8 cellular contexts compared by ENCODE assay signal in the genomic region with DNA sequence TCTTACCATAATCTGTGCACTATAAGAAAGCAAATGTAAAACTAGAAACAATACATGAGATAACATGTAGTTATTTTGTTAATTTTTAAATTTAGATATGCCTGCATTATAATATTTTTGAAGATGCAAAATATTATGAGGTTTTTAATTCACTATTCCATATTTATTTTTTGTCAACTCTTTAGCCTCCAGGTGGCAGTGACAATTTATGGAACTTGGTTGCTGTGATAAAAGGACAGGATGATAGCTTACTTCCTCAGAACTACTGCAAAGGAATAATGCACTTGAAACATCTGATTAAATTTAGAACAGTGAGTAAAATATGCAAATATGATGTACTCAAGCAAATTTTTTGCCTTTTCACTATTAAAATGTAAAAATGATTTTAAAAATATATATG. TPM values are rescaled to one million over a fixed set of nuclear protein-coding genes. Genes with fewer than 3 reads are reported as not detected.
DNase-seq lines count a peak whose midpoint lies in the region; ATAC-seq, FAIRE-seq and TF ChIP-seq lines count a peak whose summit lies in the region.

No MANE protein-coding gene starts in this region.

- no peaks in the 10 kb centered on the region for H3K9me2 ChIP-seq in neural cell (ENCODE audit: insufficient read depth, low read length)

- H3K9ac ChIP-seq in K562 (ENCODE audit: insufficient read depth in 1 of 2, low read depth in 2 of 2, low read length in 2 of 2) (no peak overlapping the region), neural cell (ENCODE audit: low read length) (no peak overlapping the region)

- H2AFZ ChIP-seq in K562 (ENCODE audit: low read depth, low read length) (no peak overlapping the region), neural cell (ENCODE audit: low read depth, low read length) (no peak overlapping the region)

- CTCF ChIA-PET in K562 (lab: Yijun Ruan, JAX; ENCODE audit: low intra/inter-chr PET ratio): interaction anchor here (2.2 kb wide), 1 partner anchor 190 kb away, joined by 20 read pairs; no protein-coding TSS in a partner anchor
- CTCF ChIA-PET in CD8-positive, alpha-beta memory T cell (lab: Charles Lee): interaction anchor here (1.2 kb wide), 1 partner anchor 11 kb away, joined by 3 read pairs; no protein-coding TSS in a partner anchor

- H3K27ac ChIP-seq in K562 (ENCODE audit: extremely low read depth, low read depth, low read length) (no peak overlapping the region), neural cell (ENCODE audit: low read length) (no peak overlapping the region)
- H3K27ac ChIP-seq in CD8-positive, alpha-beta memory T cell (ENCODE audit: low read depth, low read length): no peak overlapping the region

- H3K27me3 ChIP-seq in K562 (ENCODE audit: control insufficient read depth in 2 of 2, insufficient read depth in 2 of 2, low read length in 2 of 2): no peaks in the 10 kb centered on the region
- no peaks in the 10 kb centered on the region for H3K27me3 ChIP-seq in neural cell (ENCODE audit: insufficient read depth, low read depth, low read length)
- no peaks in the 10 kb centered on the region for H3K27me3 ChIP-seq in CD8-positive, alpha-beta memory T cell (ENCODE audit: insufficient read depth, low read length, poor library complexity, severe bottlenecking)

- ATAC-seq in K562: no peak
- no peak for ATAC-seq in HG02938 (IDR thresholded peaks at IDR 0.05; ENCODE audit: unreplicated experiment)
- no peak for ATAC-seq in activated T-cell treated with anti-CD3 and anti-CD28 coated beads, Interleukin-2, amount 50 U/mL, for 4 hours

- POLR2A ChIA-PET in K562 (lab: Yijun Ruan, JAX): interaction anchor here (0.7 kb wide), 1 partner anchor 158 kb away, joined by 3 read pairs; no protein-coding TSS in a partner anchor
- POLR2A ChIA-PET in CD8-positive, alpha-beta memory T cell (lab: Charles Lee): no interaction called here

- no peaks in the 10 kb centered on the region for H3F3A ChIP-seq in neural cell (ENCODE audit: insufficient read depth, low read length, poor library complexity, severe bottlenecking)

- H3K9me1 ChIP-seq in K562 (ENCODE audit: control insufficient read depth, insufficient read depth, low read length): no peaks in the 10 kb centered on the region

- in situ Hi-C loops in K562 (cut with MboI): no loop called here

- DNase-seq in GM04504 (ENCODE audit: low read depth): peak; percentile 12
- peak; percentile 6 for DNase-seq in HPDE6-E6E7 (ENCODE audit: extremely low spot score)
- peak in 2 of 4 experiments; percentile 2 for DNase-seq in K562 (ENCODE audit: extremely low read depth in 1 of 4, low spot score in 3 of 4)
- DNase-seq in CD8-positive, alpha-beta memory T cell: no peak
- no peak for DNase-seq in NCI-H1930 (lab: John Stamatoyannopoulos, UW)
- no peak for DNase-seq in activated T-cell treated with anti-CD3 and anti-CD28 coated beads, Interleukin-2, amount 50 U/mL, for 4 hours

- TF ChIP-seq EP300 in K562 (IDR thresholded peaks at IDR 0.05; ENCODE audit: low read length) (no peak), neural cell (conservative IDR thresholded peaks at IDR 0.05; ENCODE audit: poor library complexity, severe bottlenecking) (no peak)

- no peak for TF ChIP-seq POLR2A in K562 (conservative IDR thresholded peaks at IDR 0.05)

- no TSS peak for BruUV-seq in K562 (replicated peaks; lab: Mats Ljungman, UMichigan)

- TF ChIP-seq CTCF in K562 (IDR thresholded peaks at IDR 0.05 in 2 of 3, conservative IDR thresholded peaks at IDR 0.05 in 1 of 3; ENCODE audit: insufficient read depth in 2 of 3, low read depth in 1 of 3, low read length in 3 of 3) (peak in 1 of 3 experiments; percentile 35; a peak in 2 of 6 replicates), neural cell (IDR thresholded peaks at IDR 0.05; ENCODE audit: poor library complexity, severe bottlenecking) (peak; percentile 51)

- no peaks in the 10 kb centered on the region for H3K79me2 ChIP-seq in K562 (ENCODE audit: control insufficient read depth, insufficient read depth, low read length)
- H3K79me2 ChIP-seq in neural cell (replicated peaks; ENCODE audit: insufficient read depth, low read length): no peaks in the 10 kb centered on the region

- no peak for TF ChIP-seq RAD21 in K562 (CRISPR knock-in tag; conservative IDR thresholded peaks at IDR 0.05 in 1 of 2, IDR thresholded peaks at IDR 0.05 in 1 of 2)
- TF ChIP-seq RAD21 in neural cell (conservative IDR thresholded peaks at IDR 0.05): peak; percentile 61

- H4K20me1 ChIP-seq in K562 (replicated peaks; ENCODE audit: control insufficient read depth, insufficient read depth, low read length) (no peaks in the 10 kb centered on the region), neural cell (ENCODE audit: insufficient read depth) (no peaks in the 10 kb centered on the region)

- H3K4me1 Mint-ChIP-seq in CD8-positive, alpha-beta memory T cell: no peaks in the 10 kb centered on the region
- H3K4me1 Mint-ChIP-seq in activated T-cell treated with anti-CD3 and anti-CD28 coated beads, Interleukin-2, amount 50 U/mL, for 4 hours (ENCODE audit: low read depth): no peaks in the 10 kb centered on the region

- H3K4me2 ChIP-seq in K562 (ENCODE audit: insufficient read depth, low read length) (no peak overlapping the region), neural cell (ENCODE audit: low read length) (no peak overlapping the region)

- intact Hi-C loops in K562 (cut with micrococcal nuclease): loop anchor here (1.0 kb wide), 1 partner anchor 191 kb away; no protein-coding TSS in a partner anchor

- H3K36me3 ChIP-seq in K562 (ENCODE audit: control insufficient read depth, insufficient read depth, low read length) (no peaks in the 10 kb centered on the region), neural cell (ENCODE audit: insufficient read depth, low read length) (no peaks in the 10 kb centered on the region)
- H3K36me3 ChIP-seq in CD8-positive, alpha-beta memory T cell (ENCODE audit: insufficient read depth, low read length): no peaks in the 10 kb centered on the region

- H3K9me3 Mint-ChIP-seq in CD8-positive, alpha-beta memory T cell: no peaks in the 10 kb centered on the region
- no peaks in the 10 kb centered on the region for H3K9me3 Mint-ChIP-seq in activated T-cell treated with anti-CD3 and anti-CD28 coated beads, Interleukin-2, amount 50 U/mL, for 4 hours

- no peak overlapping the region for H3K4me3 Mint-ChIP-seq in CD8-positive, alpha-beta memory T cell
- H3K4me3 Mint-ChIP-seq in activated T-cell treated with anti-CD3 and anti-CD28 coated beads, Interleukin-2, amount 50 U/mL, for 4 hours: no peak overlapping the region

- no peaks in the 10 kb centered on the region for H3K4me1 ChIP-seq in K562 (replicated peaks in 1 of 2; ENCODE audit: control insufficient read depth in 2 of 2, insufficient read depth in 2 of 2, low read length in 2 of 2)
- H3K4me1 ChIP-seq in CD8-positive, alpha-beta memory T cell (ENCODE audit: insufficient read depth, low read length): no peaks in the 10 kb centered on the region

- H3K9me3 ChIP-seq in K562 (replicated peaks; ENCODE audit: control insufficient read depth, insufficient read depth, low read depth, low read length) (no peaks in the 10 kb centered on the region), neural cell (ENCODE audit: low read length) (no peaks in the 10 kb centered on the region)
- H3K9me3 ChIP-seq in CD8-positive, alpha-beta memory T cell (ENCODE audit: low read length): no peaks in the 10 kb centered on the region

- peaks cover 0 to 3% of the 10 kb centered on the region in 2 donors for H3K27me3 Mint-ChIP-seq in CD8-positive, alpha-beta memory T cell
- no peaks in the 10 kb centered on the region for H3K27me3 Mint-ChIP-seq in activated T-cell treated with anti-CD3 and anti-CD28 coated beads, Interleukin-2, amount 50 U/mL, for 4 hours (ENCODE audit: low read depth)

- no peaks in the 10 kb centered on the region for H3K36me3 Mint-ChIP-seq in CD8-positive, alpha-beta memory T cell
- no peaks in the 10 kb centered on the region for H3K36me3 Mint-ChIP-seq in activated T-cell treated with anti-CD3 and anti-CD28 coated beads, Interleukin-2, amount 50 U/mL, for 4 hours (ENCODE audit: insufficient read depth)

- no peak overlapping the region for H3K27ac Mint-ChIP-seq in CD8-positive, alpha-beta memory T cell

- no peak overlapping the region for H3K4me3 ChIP-seq in K562
- no peak overlapping the region for H3K4me3 ChIP-seq in neural cell (ENCODE audit: low read length)
- H3K4me3 ChIP-seq in CD8-positive, alpha-beta memory T cell (ENCODE audit: low read length): no peak overlapping the region

- no peak for FAIRE-seq in K562 (lab: Jason Lieb, UNC)

TF ChIP-seq in K562, 482 proteins besides CTCF, POLR2A, EP300 and RAD21 (continues in another document):
- TF ChIP-seq SMC3 (conservative IDR thresholded peaks at IDR 0.05; ENCODE audit: insufficient read depth, low read depth, low read length): 0 out of 2 replicates have a peak, but pooled peaks have one; percentile 6

TF ChIP-seq in neural cell, 6 proteins besides CTCF, POLR2A, EP300 and RAD21:
- TF ChIP-seq SMC3 (conservative IDR thresholded peaks at IDR 0.05; ENCODE audit: poor library complexity) (peak; percentile 65), MXI1 (conservative IDR thresholded peaks at IDR 0.05; ENCODE audit: poor library complexity, severe bottlenecking) (no peak)

RNA-seq across cellular contexts. Expression of gene SPATA4, which starts 45.1 kb away (rescaled TPM):
- total RNA-seq in K562 (2011; cell fraction: chromatin; rRNA removed; ENCODE audit: low replicate concordance): not detected in 2 replicates
- not detected in 2 replicates for total RNA-seq in K562 (2011; cell fraction: nucleolus; rRNA removed)
- total RNA-seq in K562 (2011; cell fraction: nucleoplasm; rRNA removed): not detected in 2 replicates
- total RNA-seq in K562 (2014; rRNA removed) (not detected in 2 replicates), K562 (2014; rRNA removed; fragmentation: Illumina TruSeq; extraction: Trizol) (not detected in 2 replicates), K562 (2015; rRNA removed; fragmentation: Illumina TruSeq; extraction: Trizol) (not detected in 2 replicates), K562 (2021) (not detected in 2 replicates)
- polyA plus RNA-seq in K562 (2011; rRNA removed) (not detected in 2 replicates), K562 (2014; fragmentation: Illumina TruSeq; extraction: Trizol) (not detected in 2 replicates), K562 (2014; fragmentation: Nextera tagmentation; extraction: Ambion mirVana) (not detected), K562 (2014; rRNA removed) (not detected in 2 replicates), neural cell (not detected in 2 replicates)
- polyA plus RNA-seq in K562 (2011; cell fraction: cytosol; rRNA removed): not detected in 2 replicates
- not detected in 2 replicates for polyA plus RNA-seq in K562 (2011; cell fraction: nucleus; rRNA removed)
- polyA plus RNA-seq in K562 (2012): not detected in 2 replicates
- not detected in 2 replicates for polyA minus RNA-seq in K562 (2011; rRNA and poly(A)+ RNA removed)
- not detected in 2 replicates for polyA minus RNA-seq in K562 (2011; cell fraction: cytosol; rRNA and poly(A)+ RNA removed)
- polyA minus RNA-seq in K562 (2011; cell fraction: nucleus; rRNA and poly(A)+ RNA removed): not detected in 2 replicates
- polyA minus RNA-seq in neural cell: not detected in 2 replicates
- not detected for total RNA-seq in CD8-positive, alpha-beta memory T cell
- not detected for polyA plus RNA-seq in CD8-positive, alpha-beta memory T cell
- total RNA-seq in activated T-cell treated with anti-CD3 and anti-CD28 coated beads, Interleukin-2, amount 50 U/mL, for 4 hours: not detected

Comparison
In these comparisons a context has a peak if more than half of its experiments do, and no peak if none do; other contexts are left out.
1. DNase-seq: peak in GM04504 (single experiment) and HPDE6-E6E7 (single experiment); none in CD8-positive, alpha-beta memory T cell (0 of 5), NCI-H1930 (0 of 2) and activated T-cell treated with anti-CD3 and anti-CD28 coated beads, Interleukin-2, amount 50 U/mL, for 4 hours (single experiment).